In the genomic region with DNA sequence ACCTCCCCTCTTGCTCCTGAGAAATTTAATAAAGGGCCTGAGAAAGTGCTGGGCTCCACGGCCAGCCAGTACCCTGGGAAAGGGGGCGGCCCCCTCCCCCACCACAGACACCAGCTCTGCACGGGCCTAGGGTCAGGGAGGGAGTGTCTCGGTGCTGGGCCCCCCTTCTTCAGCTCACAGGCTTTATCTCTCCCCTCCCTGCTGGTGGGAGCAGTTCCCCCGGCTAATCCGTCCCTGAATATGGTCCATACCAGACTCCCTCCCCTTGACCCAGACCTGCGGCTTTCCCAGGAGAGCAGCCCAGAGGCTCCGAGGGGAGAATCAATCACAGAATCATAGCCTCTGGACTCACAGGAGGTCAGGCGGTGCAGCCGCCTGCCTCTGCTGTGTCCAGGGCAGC, we compare ENCODE assay signal across 3 cellular contexts.
A peak's percentile ranks its signal among the peaks of the same experiment; 100 is the strongest.
TF ChIP-seq lines count a peak whose summit lies in the region.

No MANE protein-coding gene starts in this region.

TF ChIP-seq in SK-N-SH, 30 proteins besides CTCF, POLR2A, EP300 and RAD21:
- TF ChIP-seq TAF1 (IDR thresholded peaks at IDR 0.05; ENCODE audit: borderline replicate concordance, low read depth, low read length) (no peak), MEF2A (IDR thresholded peaks at IDR 0.05; ENCODE audit: borderline replicate concordance, low read depth) (no peak)
- TF ChIP-seq, protein P1, sequence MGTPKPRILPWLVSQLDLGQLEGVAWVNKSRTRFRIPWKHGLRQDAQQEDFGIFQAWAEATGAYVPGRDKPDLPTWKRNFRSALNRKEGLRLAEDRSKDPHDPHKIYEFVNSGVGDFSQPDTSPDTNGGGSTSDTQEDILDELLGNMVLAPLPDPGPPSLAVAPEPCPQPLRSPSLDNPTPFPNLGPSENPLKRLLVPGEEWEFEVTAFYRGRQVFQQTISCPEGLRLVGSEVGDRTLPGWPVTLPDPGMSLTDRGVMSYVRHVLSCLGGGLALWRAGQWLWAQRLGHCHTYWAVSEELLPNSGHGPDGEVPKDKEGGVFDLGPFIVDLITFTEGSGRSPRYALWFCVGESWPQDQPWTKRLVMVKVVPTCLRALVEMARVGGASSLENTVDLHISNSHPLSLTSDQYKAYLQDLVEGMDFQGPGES (IDR thresholded peaks at IDR 0.05; ENCODE audit: low read depth, low read length), result no peak
- TF ChIP-seq, protein P2, sequence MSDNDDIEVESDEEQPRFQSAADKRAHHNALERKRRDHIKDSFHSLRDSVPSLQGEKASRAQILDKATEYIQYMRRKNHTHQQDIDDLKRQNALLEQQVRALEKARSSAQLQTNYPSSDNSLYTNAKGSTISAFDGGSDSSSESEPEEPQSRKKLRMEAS (IDR thresholded peaks at IDR 0.05; ENCODE audit: low read depth), result no peak

TF ChIP-seq in SK-N-SH treated with all-trans-retinoic acid at 6 μM for 48 hours, 23 proteins besides CTCF, POLR2A, EP300 and RAD21:
- no peak for TF ChIP-seq ZNF565 (CRISPR knock-in tag; conservative IDR thresholded peaks at IDR 0.05; ENCODE audit: low read depth)
- no peak for TF ChIP-seq POU6F1 (CRISPR knock-in tag; IDR thresholded peaks at IDR 0.05; ENCODE audit: borderline replicate concordance, low read depth)
- TF ChIP-seq ZNF8 (CRISPR knock-in tag; IDR thresholded peaks at IDR 0.05), result no peak
- no peak for TF ChIP-seq CREB5 (CRISPR knock-in tag; IDR thresholded peaks at IDR 0.05; ENCODE audit: low read depth)
- TF ChIP-seq GLIS3 (CRISPR knock-in tag; IDR thresholded peaks at IDR 0.05), result no peak
- no peak for TF ChIP-seq BACH2 (CRISPR knock-in tag; IDR thresholded peaks at IDR 0.05; ENCODE audit: borderline replicate concordance)

TF ChIP-seq in H1, 55 proteins besides CTCF, POLR2A, EP300 and RAD21:
- TF ChIP-seq POU5F1 (IDR thresholded peaks at IDR 0.05; ENCODE audit: low read depth, low read length) (no peak), EZH2 (IDR thresholded peaks at IDR 0.05; ENCODE audit: low read depth, low read length, severe bottlenecking) (peak; percentile 28), ASH2L (IDR thresholded peaks at IDR 0.05; ENCODE audit: low read length) (peak; percentile 17)
